Comparison of ENCODE assay signal across 8 cellular contexts in the genomic region with DNA sequence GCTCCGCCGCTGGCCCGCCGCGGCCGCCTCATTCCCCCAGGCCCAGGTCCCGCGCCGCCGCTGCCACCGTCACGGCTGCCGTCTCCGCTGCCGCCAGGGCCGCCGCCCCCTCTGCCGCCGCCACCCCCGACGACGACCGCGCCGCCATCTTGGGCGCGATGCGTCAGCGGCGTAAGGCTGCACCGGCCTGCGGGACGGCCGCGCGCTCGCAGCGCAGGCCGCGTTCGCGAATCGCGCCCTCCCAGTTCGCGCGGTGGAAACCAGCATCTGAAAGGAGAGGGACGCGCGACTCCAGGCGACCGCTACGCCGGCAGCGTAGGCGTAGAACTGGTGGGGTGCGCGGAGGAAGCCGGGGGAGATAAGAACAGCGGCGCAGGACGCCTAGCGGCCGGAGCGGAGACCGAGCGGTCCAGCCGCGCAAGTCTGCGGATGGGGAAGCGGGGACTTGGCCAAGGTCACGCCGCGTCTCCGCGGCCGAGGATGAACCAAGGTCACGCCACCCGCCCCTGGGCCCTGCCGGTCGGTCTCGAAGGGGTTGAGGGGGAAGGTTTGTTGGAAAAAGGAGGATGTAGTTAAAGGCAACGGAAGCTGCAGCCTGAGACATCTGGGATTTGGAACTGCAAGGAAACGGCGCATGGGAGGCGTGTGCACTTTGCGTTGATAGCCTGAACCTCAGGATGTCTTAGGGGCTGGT. TPM values are rescaled to one million over a fixed set of nuclear protein-coding genes. Genes with fewer than 3 reads are reported as not detected.
DNase-seq lines count a peak whose midpoint lies in the region; TF ChIP-seq lines count a peak whose summit lies in the region.

A gene (minus strand): TSS at position 173 of the 694 bp plus-strand sequence. CDS start 307 bp downstream, outside the sequence.

- no peak within 1 kb of the TSS for H3K56ac ChIP-seq in H9 (ENCODE audit: insufficient read length, low read depth, low read length)

- no peak within 1 kb of the TSS for H2AFZ ChIP-seq in H9 (ENCODE audit: low read length)

- DNase-seq in G401 (ENCODE audit: low spot score) (peak; percentile 96), H9 (peak; percentile 94), M059J (ENCODE audit: low read depth) (peak; percentile 91), SHP77 (lab: John Stamatoyannopoulos, UW) (peak; percentile 88 to 89), fibroblast of villous mesenchyme (ENCODE audit: low read depth) (peak; percentile 95), neural crest cell (ENCODE audit: low read depth, low spot score) (peak; percentile 96)
- peak; percentile 97 for DNase-seq in activated effector memory CD4-positive, alpha-beta T cell treated with anti-CD3 and anti-CD28 coated beads, Interleukin-2, amount 50 U/mL, for 16 hours

- H3K18ac ChIP-seq in H9 (ENCODE audit: insufficient read length, low read depth, low read length) = peak within 1 kb of the TSS; percentile 80

- H3K27me3 ChIP-seq in H9 (ENCODE audit: insufficient read depth, low read length) (no peaks in the 10 kb centered on the region), stomach smooth muscle (ENCODE audit: control insufficient read depth in 1 of 2, insufficient read depth in 2 of 2, low read length in 2 of 2) (no peaks in the 10 kb centered on the region)

- no peak within 1 kb of the TSS for H2AK5ac ChIP-seq in H9 (ENCODE audit: insufficient read length, low read length)

- no peak within 1 kb of the TSS for H4K8ac ChIP-seq in H9 (replicated peaks; ENCODE audit: insufficient read length, low read depth, low read length)

- H4K20me1 ChIP-seq in H9 (ENCODE audit: control insufficient read depth, insufficient read depth, insufficient read length) = no peaks in the 10 kb centered on the region

- H3T11ph ChIP-seq in H9 (ENCODE audit: low read length) = no peak within 1 kb of the TSS

- H3K36me3 Mint-ChIP-seq in H9 (ENCODE audit: insufficient read depth in 1 of 3, low read depth in 3 of 3) (peaks cover 4 to 11% (median 5%) of the 10 kb centered on the region in 3 experiments), neural crest cell (ENCODE audit: low read depth) (peaks cover 6% of the 10 kb centered on the region)

- H3K27me3 Mint-ChIP-seq in H9 (ENCODE audit: low read depth) (peaks cover 4% of the 10 kb centered on the region; the same call in 1 of the 2 replicates), neural crest cell (ENCODE audit: low read depth) (no peaks in the 10 kb centered on the region)

- H3K9me3 ChIP-seq in H9 (ENCODE audit: control insufficient read depth, low read depth, low read length) (no peaks in the 10 kb centered on the region), stomach smooth muscle (ENCODE audit: control insufficient read depth in 2 of 2, low read length in 2 of 2) (no peaks in the 10 kb centered on the region)

- WGBS in H9 (ENCODE audit: extremely low coverage, insufficient read length, low lambda C conversion rate) = no CpG with 5 or more reads among the region's 87 CpGs

- H3K27ac Mint-ChIP-seq in H9 = peak within 1 kb of the TSS; percentile 62 to 84 (median 82); a peak in 3 of 7 replicates
- H3K27ac Mint-ChIP-seq in neural crest cell (ENCODE audit: unreplicated experiment) = peak within 1 kb of the TSS; percentile 79

- H3K27ac ChIP-seq in H9 (ENCODE audit: insufficient read length, low read depth, low read length) (no peak within 1 kb of the TSS), stomach smooth muscle (ENCODE audit: low read length) (peak within 1 kb of the TSS; percentile 67)

- H2BK5ac ChIP-seq in H9 (ENCODE audit: insufficient read length, low read length) = no peak within 1 kb of the TSS

- no peaks in the 10 kb centered on the region for H3K36me3 ChIP-seq in stomach smooth muscle (ENCODE audit: control insufficient read depth in 2 of 2, insufficient read depth in 2 of 2, low read length in 2 of 2)

- H3K9me3 Mint-ChIP-seq in H9 = peaks cover 12 to 14% of the 10 kb centered on the region in 2 experiments
- H3K9me3 Mint-ChIP-seq in neural crest cell = no peaks in the 10 kb centered on the region

- H4K91ac ChIP-seq in H9 (ENCODE audit: insufficient read length, low read depth, low read length) = no peak within 1 kb of the TSS

- peaks cover 18% of the 10 kb centered on the region; the same call in 1 of the 2 replicates for H3K79me2 ChIP-seq in H9 (ENCODE audit: insufficient read depth, low read length)

- H3K4ac ChIP-seq in H9 (ENCODE audit: low read depth, low read length) = no peak within 1 kb of the TSS

- in situ Hi-C loops in G401 (cut with HindIII; ENCODE audit: low sequenced_read_pairs) = loop anchor here (25.0 kb wide), 1 partner anchor 205 kb away; no protein-coding TSS in a partner anchor

- H3K4me1 ChIP-seq in H9 (ENCODE audit: insufficient read depth, low read length) (no peaks in the 10 kb centered on the region), stomach smooth muscle (ENCODE audit: control insufficient read depth, insufficient read depth, low read length) (peaks cover 10% of the 10 kb centered on the region)

- H3K9ac ChIP-seq in H9 (ENCODE audit: extremely low read depth, insufficient read length, low read length) (peak within 1 kb of the TSS; percentile 61), stomach smooth muscle (ENCODE audit: low read length in 2 of 2) (peak within 1 kb of the TSS; percentile 74 to 76)

- no peak within 1 kb of the TSS for H2BK120ac ChIP-seq in H9 (ENCODE audit: low read depth, low read length, poor library complexity, severe bottlenecking)

- H3K4me3 ChIP-seq in fibroblast of villous mesenchyme (ENCODE audit: low read depth, low read length) = peak within 1 kb of the TSS; percentile 79
- peak within 1 kb of the TSS; percentile 77 to 91 for H3K4me3 ChIP-seq in stomach smooth muscle (ENCODE audit: low read length in 2 of 2)

- H2BK12ac ChIP-seq in H9 (ENCODE audit: insufficient read length, low read depth, low read length) = no peak within 1 kb of the TSS

- no peak within 1 kb of the TSS for H2BK15ac ChIP-seq in H9 (ENCODE audit: low read depth, low read length)

- no peak within 1 kb of the TSS for H4K5ac ChIP-seq in H9 (ENCODE audit: insufficient read length, low read depth, low read length)

- H3K4me2 ChIP-seq in H9 (ENCODE audit: insufficient read depth, insufficient read length, low read length) = peak within 1 kb of the TSS; percentile 94

- no peak within 1 kb of the TSS for H3K23ac ChIP-seq in H9 (ENCODE audit: insufficient read length, low read depth, low read length)

- H3K4me1 Mint-ChIP-seq in H9 (peaks cover 17 to 21% of the 10 kb centered on the region in 2 experiments), neural crest cell (peaks cover 20% of the 10 kb centered on the region)

- H2BK20ac ChIP-seq in H9 (ENCODE audit: low read depth, low read length, poor library complexity, severe bottlenecking) = no peak within 1 kb of the TSS

- H3K79me1 ChIP-seq in H9 (ENCODE audit: insufficient read depth, low read depth, low read length, poor library complexity, severe bottlenecking) = no peaks in the 10 kb centered on the region

- peaks cover 9% of the 10 kb centered on the region for H3K23me2 ChIP-seq in H9 (ENCODE audit: insufficient read length, low read depth, low read length, poor library complexity, severe bottlenecking)

- TF ChIP-seq CTCF in H9 (conservative IDR thresholded peaks at IDR 0.05) (peak; percentile 86), fibroblast of villous mesenchyme (IDR thresholded peaks at IDR 0.05; ENCODE audit: insufficient read depth, low read depth, low read length) (peak; percentile 87), neural crest cell (conservative IDR thresholded peaks at IDR 0.05) (peak; percentile 89)

- peak within 1 kb of the TSS; percentile 89 for H3K14ac ChIP-seq in H9 (ENCODE audit: insufficient read depth, low read length)

- peak within 1 kb of the TSS; percentile 31 to 72; a peak in 4 of 5 replicates for H3K4me3 Mint-ChIP-seq in H9
- H3K4me3 Mint-ChIP-seq in neural crest cell = peak within 1 kb of the TSS; percentile 91

RNA-seq across cellular contexts. Expression of the gene that starts here (rescaled TPM):
- total RNA-seq in G401 (2014; rRNA removed; shearing (Covaris generic)) = 8.1 and 10.6 TPM in 2 replicates
- 22.7 and 23.6 TPM in 2 replicates for total RNA-seq in H9 (2021)
- total RNA-seq in M059J (2014; rRNA removed; shearing (Covaris generic)) = 11.8 and 18.3 TPM in 2 replicates
- total RNA-seq in fibroblast of villous mesenchyme = 31.1 and 34.5 TPM in 2 replicates
- 47.5 and 50.0 TPM in 2 replicates for total RNA-seq in neural crest cell
